In the genomic region with DNA sequence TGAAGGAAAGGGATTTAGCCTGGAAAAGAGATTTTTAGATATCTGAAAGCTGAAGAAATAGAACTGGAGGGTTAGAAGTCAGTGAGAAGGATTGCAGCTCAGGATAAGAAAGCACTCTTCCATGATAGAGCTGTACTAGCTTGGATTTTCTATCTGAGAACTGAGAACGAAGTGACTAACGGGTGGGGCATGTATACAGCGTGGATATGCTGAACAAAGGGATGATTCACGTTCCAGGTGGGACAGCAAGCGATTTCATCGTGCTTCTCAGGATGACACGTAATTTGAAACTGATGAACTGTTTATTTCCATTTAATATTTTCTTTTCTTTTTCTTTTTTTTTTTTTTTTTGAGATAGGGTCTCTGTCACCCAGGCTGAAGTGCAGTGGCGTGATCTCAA, we compare ENCODE assay signal across 1 cellular context.
TF ChIP-seq lines count a peak whose summit lies in the region.

No MANE protein-coding gene starts in this region.

TF ChIP-seq in HepG2, 621 proteins besides CTCF, POLR2A, EP300 and RAD21:
- no peak for TF ChIP-seq ATF5 (CRISPR knock-in tag; IDR thresholded peaks at IDR 0.05; ENCODE audit: low read depth)
- TF ChIP-seq BCL6 (CRISPR knock-in tag; IDR thresholded peaks at IDR 0.05), result no peak
- no peak for TF ChIP-seq REL (CRISPR knock-in tag; conservative IDR thresholded peaks at IDR 0.05)
- no peak for TF ChIP-seq PAF1 (CRISPR knock-in tag; IDR thresholded peaks at IDR 0.05)
- TF ChIP-seq, protein P1, sequence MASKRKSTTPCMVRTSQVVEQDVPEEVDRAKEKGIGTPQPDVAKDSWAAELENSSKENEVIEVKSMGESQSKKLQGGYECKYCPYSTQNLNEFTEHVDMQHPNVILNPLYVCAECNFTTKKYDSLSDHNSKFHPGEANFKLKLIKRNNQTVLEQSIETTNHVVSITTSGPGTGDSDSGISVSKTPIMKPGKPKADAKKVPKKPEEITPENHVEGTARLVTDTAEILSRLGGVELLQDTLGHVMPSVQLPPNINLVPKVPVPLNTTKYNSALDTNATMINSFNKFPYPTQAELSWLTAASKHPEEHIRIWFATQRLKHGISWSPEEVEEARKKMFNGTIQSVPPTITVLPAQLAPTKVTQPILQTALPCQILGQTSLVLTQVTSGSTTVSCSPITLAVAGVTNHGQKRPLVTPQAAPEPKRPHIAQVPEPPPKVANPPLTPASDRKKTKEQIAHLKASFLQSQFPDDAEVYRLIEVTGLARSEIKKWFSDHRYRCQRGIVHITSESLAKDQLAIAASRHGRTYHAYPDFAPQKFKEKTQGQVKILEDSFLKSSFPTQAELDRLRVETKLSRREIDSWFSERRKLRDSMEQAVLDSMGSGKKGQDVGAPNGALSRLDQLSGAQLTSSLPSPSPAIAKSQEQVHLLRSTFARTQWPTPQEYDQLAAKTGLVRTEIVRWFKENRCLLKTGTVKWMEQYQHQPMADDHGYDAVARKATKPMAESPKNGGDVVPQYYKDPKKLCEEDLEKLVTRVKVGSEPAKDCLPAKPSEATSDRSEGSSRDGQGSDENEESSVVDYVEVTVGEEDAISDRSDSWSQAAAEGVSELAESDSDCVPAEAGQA (IDR thresholded peaks at IDR 0.05; ENCODE audit: low read depth), result no peak
- TF ChIP-seq, protein P1 (CRISPR knock-in tag; IDR thresholded peaks at IDR 0.05; ENCODE audit: borderline replicate concordance), result no peak
- TF ChIP-seq, protein P2, sequence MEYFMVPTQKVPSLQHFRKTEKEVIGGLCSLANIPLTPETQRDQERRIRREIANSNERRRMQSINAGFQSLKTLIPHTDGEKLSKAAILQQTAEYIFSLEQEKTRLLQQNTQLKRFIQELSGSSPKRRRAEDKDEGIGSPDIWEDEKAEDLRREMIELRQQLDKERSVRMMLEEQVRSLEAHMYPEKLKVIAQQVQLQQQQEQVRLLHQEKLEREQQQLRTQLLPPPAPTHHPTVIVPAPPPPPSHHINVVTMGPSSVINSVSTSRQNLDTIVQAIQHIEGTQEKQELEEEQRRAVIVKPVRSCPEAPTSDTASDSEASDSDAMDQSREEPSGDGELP (IDR thresholded peaks at IDR 0.05; ENCODE audit: borderline replicate concordance, low read depth), result no peak
- no peak for TF ChIP-seq ZNF792 (CRISPR knock-in tag; IDR thresholded peaks at IDR 0.05)
- no peak for TF ChIP-seq PPARG (CRISPR knock-in tag; conservative IDR thresholded peaks at IDR 0.05)
- no peak for TF ChIP-seq RFX5 (IDR thresholded peaks at IDR 0.05; ENCODE audit: low read depth, low read length)
- TF ChIP-seq TEAD2 (CRISPR knock-in tag; IDR thresholded peaks at IDR 0.05), result no peak
- TF ChIP-seq ZNF780A (CRISPR knock-in tag; IDR thresholded peaks at IDR 0.05), result no peak
- no peak for TF ChIP-seq CBX5 (CRISPR knock-in tag; IDR thresholded peaks at IDR 0.05; ENCODE audit: borderline replicate concordance)
- no peak for TF ChIP-seq RXRA (CRISPR knock-in tag; IDR thresholded peaks at IDR 0.05)
- no peak for TF ChIP-seq ZNF549 (CRISPR knock-in tag; IDR thresholded peaks at IDR 0.05)
- no peak for TF ChIP-seq ZC3H13 (CRISPR knock-in tag; IDR thresholded peaks at IDR 0.05)
- TF ChIP-seq ZFP90 (CRISPR knock-in tag; IDR thresholded peaks at IDR 0.05; ENCODE audit: borderline replicate concordance), result no peak
